8 cellular contexts compared by ENCODE assay signal in genomic region chr19:11433526-11433925, GRCh38. TPM values are rescaled to one million over a fixed set of nuclear protein-coding genes. Genes with fewer than 3 reads are reported as not detected.
DNase-seq lines count a peak whose midpoint lies in the region; ATAC-seq, FAIRE-seq and TF ChIP-seq lines count a peak whose summit lies in the region.
"Not testable (repeated sequence)": the region's sequence is repeated elsewhere in the genome, so short reads cannot be mapped to it uniquely, and the experiment has no call there.
"Had no signal": no experiment of that assay in that cellular context is flagged by ENCODE, and none has a peak within 500 bp of the region (broad histone marks: within the 10 kb centered on the region; RNA-seq: fewer than 3 reads in every experiment).

No MANE protein-coding gene starts in this region.

- peak overlapping the region in 2 of 3 donors; percentile 2 to 98 for H3K4me3 Mint-ChIP-seq in T-cell
- H3K4me3 Mint-ChIP-seq in WTC11, result not testable (repeated sequence)
- peak overlapping the region; percentile 15 for H3K4me3 Mint-ChIP-seq in activated naive CD4-positive, alpha-beta T cell treated with anti-CD3 and anti-CD28 coated beads, Interleukin-2, amount 50 U/mL, for 24 hours

- H3K36me3 ChIP-seq in DND-41 (ENCODE audit: insufficient read depth, low read length) (peaks cover 26% of the 10 kb centered on the region), HepG2 (replicated peaks in 1 of 2; ENCODE audit: control insufficient read depth in 1 of 2, insufficient read depth in 2 of 2, low read length in 2 of 2) (peaks cover 7 to 15% of the 10 kb centered on the region in 2 experiments)

- H3K4me1 Mint-ChIP-seq in T-cell, result peaks cover 23 to 31% (median 25%) of the 10 kb centered on the region in 3 donors
- H3K4me1 Mint-ChIP-seq in WTC11, result peaks cover 11% of the 10 kb centered on the region
- H3K4me1 Mint-ChIP-seq in activated naive CD4-positive, alpha-beta T cell treated with anti-CD3 and anti-CD28 coated beads, Interleukin-2, amount 50 U/mL, for 24 hours, result peaks cover 21% of the 10 kb centered on the region

- not testable (repeated sequence) for FAIRE-seq in HepG2 (lab: Jason Lieb, UNC)

- not testable (repeated sequence) for H3K27ac ChIP-seq in DND-41 (ENCODE audit: low read length); HepG2 (ENCODE audit: extremely low read length, insufficient read depth, low read length)

- BruUV-seq in HepG2 (replicated peaks; lab: Mats Ljungman, UMichigan), result not testable (repeated sequence)

- intact Hi-C loops in HepG2 (cut with micrococcal nuclease; ENCODE audit: unreplicated experiment), result not testable (repeated sequence)

- not testable (repeated sequence) for TF ChIP-seq RAD21 in HepG2 (CRISPR knock-in tag; IDR thresholded peaks at IDR 0.05)

- not testable (repeated sequence) for H3K4me2 ChIP-seq in DND-41 (ENCODE audit: insufficient read depth, low read length); HepG2 (ENCODE audit: low read depth, low read length)

- not testable (repeated sequence) for H3K27me3 ChIP-seq in DND-41 (ENCODE audit: insufficient read depth, low read length, poor library complexity); HepG2 (ENCODE audit: control insufficient read depth in 1 of 2, insufficient read depth in 2 of 2, low read length in 2 of 2)

- H3K4me3 ChIP-seq in DND-41 (ENCODE audit: low read depth in 1 of 2, low read length in 2 of 2); HepG2 (replicated peaks in 1 of 3; ENCODE audit: insufficient read depth in 1 of 3, low read depth in 2 of 3, low read length in 3 of 3): not testable (repeated sequence)

- H3K9me3 ChIP-seq in DND-41 (ENCODE audit: insufficient read depth, low read length, severe bottlenecking); HepG2 (ENCODE audit: low read length): not testable (repeated sequence)

- H2AFZ ChIP-seq in DND-41 (ENCODE audit: low read depth, low read length), result 0 out of 2 replicates have a peak overlapping the region, but pooled peaks have one; percentile 21
- not testable (repeated sequence) for H2AFZ ChIP-seq in HepG2 (ENCODE audit: low read length)

- peaks cover 14% of the 10 kb centered on the region for H4K20me1 ChIP-seq in DND-41 (ENCODE audit: insufficient read depth, low read length)
- not testable (repeated sequence) for H4K20me1 ChIP-seq in HepG2 (ENCODE audit: insufficient read depth, low read length)

- not testable (repeated sequence) for TF ChIP-seq CTCF in DND-41 (IDR thresholded peaks at IDR 0.05; ENCODE audit: borderline replicate concordance, extremely low read depth, low read length, poor library complexity, severe bottlenecking); WTC11 (IDR thresholded peaks at IDR 0.05); HepG2 (CRISPR knock-in tag; IDR thresholded peaks at IDR 0.05)

- POLR2A ChIA-PET in T-cell (lab: Charles Lee); WTC11 (lab: Charles Lee); HepG2 (lab: Yijun Ruan, JAX): not testable (repeated sequence)

- H3K36me3 Mint-ChIP-seq in T-cell (peaks cover 11% of the 10 kb centered on the region), WTC11 (peaks cover 28% of the 10 kb centered on the region)
- not testable (repeated sequence) for H3K36me3 Mint-ChIP-seq in activated naive CD4-positive, alpha-beta T cell treated with anti-CD3 and anti-CD28 coated beads, Interleukin-2, amount 50 U/mL, for 24 hours

- in situ Hi-C loops in HepG2 (cut with HindIII; ENCODE audit: extremely low pct_ligation_motif_present, low pct_unique_long_range_greater_than_20kb), result not testable (repeated sequence)

- not testable (repeated sequence) for DNase-seq in DND-41; T-cell; WTC11 (ENCODE audit: low spot score); HepG2 (ENCODE audit: low spot score)

- H3K9ac ChIP-seq in DND-41 (ENCODE audit: low read depth, low read length); HepG2 (ENCODE audit: insufficient read depth, low read depth, low read length): not testable (repeated sequence)

- ATAC-seq in DND-41 (ENCODE audit: insufficient read depth, low read depth); T-cell (replicated peaks in 1 of 4); WTC11; HepG2: not testable (repeated sequence)

- H3K27ac Mint-ChIP-seq in T-cell; WTC11; activated naive CD4-positive, alpha-beta T cell treated with anti-CD3 and anti-CD28 coated beads, Interleukin-2, amount 50 U/mL, for 24 hours: not testable (repeated sequence)

- 87% methylated on average over 3 of the region's 3 CpGs for WGBS in HepG2 (ENCODE audit: low lambda C conversion rate)

- H3K9me3 Mint-ChIP-seq in T-cell; WTC11; activated naive CD4-positive, alpha-beta T cell treated with anti-CD3 and anti-CD28 coated beads, Interleukin-2, amount 50 U/mL, for 24 hours: not testable (repeated sequence)

- TF ChIP-seq EP300 in HepG2 (IDR thresholded peaks at IDR 0.05; ENCODE audit: low read depth in 2 of 2, low read length in 2 of 2); HepG2 (CRISPR knock-in tag; IDR thresholded peaks at IDR 0.05; ENCODE audit: borderline replicate concordance): not testable (repeated sequence)

- not testable (repeated sequence) for TF ChIP-seq POLR2A in HepG2 (IDR thresholded peaks at IDR 0.05; ENCODE audit: insufficient read depth in 1 of 2, low read depth in 2 of 2, low read length in 2 of 2)

- peaks cover 32% of the 10 kb centered on the region for H3K4me1 ChIP-seq in DND-41 (ENCODE audit: insufficient read depth, low read length)
- peaks cover 20% of the 10 kb centered on the region for H3K4me1 ChIP-seq in HepG2 (ENCODE audit: insufficient read depth, low read length)

- CTCF ChIA-PET in T-cell (lab: Charles Lee); HepG2 (lab: Yijun Ruan, JAX; ENCODE audit: low intra/inter-chr PET ratio, low total read pairs): not testable (repeated sequence)
- CTCF ChIA-PET in WTC11 (lab: Charles Lee), result interaction anchor here (2.1 to 4.9 kb wide), 2 partner anchors 13 to 52 kb away, joined by 57 to 111 read pairs; partner anchors contain the start of gene RGL3

- H3K79me2 ChIP-seq in DND-41 (ENCODE audit: insufficient read depth, low read length) (peaks cover 22% of the 10 kb centered on the region), HepG2 (ENCODE audit: insufficient read depth, low read length) (peaks cover 15% of the 10 kb centered on the region)

- not testable (repeated sequence) for H3K27me3 Mint-ChIP-seq in T-cell; WTC11 (ENCODE audit: low read depth); activated naive CD4-positive, alpha-beta T cell treated with anti-CD3 and anti-CD28 coated beads, Interleukin-2, amount 50 U/mL, for 24 hours

RNA-seq across cellular contexts. Expression of gene ODAD3, which starts 1.4 kb away (rescaled TPM):
- total RNA-seq in T-cell, result under 1 TPM in 1 of 5 donors, not detected in 4; 0.20 TPM
- 4.1 to 5.8 TPM (median 4.8 TPM) in 3 replicates for total RNA-seq in WTC11 (2021)
- 0.04 TPM in 1 of 2 replicates, not detected in the other for total RNA-seq in HepG2 (2016; rRNA removed; fragmentation: Illumina TruSeq; extraction: Trizol)
- not detected in 2 replicates for total RNA-seq in HepG2 (2016; cell fraction: cytosol; rRNA removed; fragmentation: Illumina TruSeq; extraction: Trizol; ENCODE audit: low read depth)
- total RNA-seq in HepG2 (2016; cell fraction: insoluble cytoplasmic fraction; rRNA removed; fragmentation: Illumina TruSeq; extraction: Trizol), result 0.19 TPM in 1 of 2 replicates, not detected in the other
- total RNA-seq in HepG2 (2016; cell fraction: membrane; rRNA removed; fragmentation: Illumina TruSeq; extraction: Trizol), result 0.38 TPM in 1 of 2 replicates, not detected in the other
- total RNA-seq in HepG2 (2016; cell fraction: nucleus; rRNA removed; fragmentation: Illumina TruSeq; extraction: Trizol), result 0.19 and 0.34 TPM in 2 replicates
- polyA plus RNA-seq in HepG2 (2011; rRNA removed), result 0.08 and 0.35 TPM in 2 replicates
- 0.23 and 0.26 TPM in 2 replicates for polyA plus RNA-seq in HepG2 (2011; cell fraction: cytosol; rRNA removed)
- 0.29 and 0.42 TPM in 2 replicates for polyA plus RNA-seq in HepG2 (2011; cell fraction: nucleus; rRNA removed)
- 0.08 and 0.13 TPM in 2 replicates for polyA plus RNA-seq in HepG2 (2012)
- polyA plus RNA-seq in HepG2 (2016; cell fraction: cytosol; fragmentation: Illumina TruSeq; extraction: Trizol; ENCODE audit: low read depth), result not detected in 2 replicates
- 0.20 TPM in 1 of 2 replicates, not detected in the other for polyA plus RNA-seq in HepG2 (2016; cell fraction: insoluble cytoplasmic fraction; fragmentation: Illumina TruSeq; extraction: Trizol; ENCODE audit: low read depth)
- not detected in 2 replicates for polyA plus RNA-seq in HepG2 (2016; cell fraction: membrane; fragmentation: Illumina TruSeq; extraction: Trizol; ENCODE audit: low read depth)
- polyA plus RNA-seq in HepG2 (2016; cell fraction: nucleus; fragmentation: Illumina TruSeq; extraction: Trizol; ENCODE audit: insufficient read depth, low read depth), result 0.32 and 1.2 TPM in 2 replicates
- polyA minus RNA-seq in HepG2 (2011; rRNA and poly(A)+ RNA removed; ENCODE audit: low replicate concordance), result 1.6 TPM in 1 of 2 replicates, not detected in the other
- polyA minus RNA-seq in HepG2 (2011; cell fraction: cytosol; rRNA and poly(A)+ RNA removed), result not detected in 2 replicates
- 0.25 TPM in 1 of 2 replicates, not detected in the other for polyA minus RNA-seq in HepG2 (2011; cell fraction: nucleus; rRNA and poly(A)+ RNA removed)
- total RNA-seq: Calu3; CD4-positive, alpha-beta memory T cell had no signal
- polyA plus RNA-seq: CD4-positive, alpha-beta memory T cell had no signal

RNA-seq across cellular contexts. Expression of gene PRKCSH, which starts 1.9 kb away (rescaled TPM):
- total RNA-seq in T-cell (100 to 1,000 TPM; 248 to 382 (median 334) TPM), WTC11 (2021) (396 to 405 TPM (median 402 TPM) in 3 replicates), HepG2 (2016; rRNA removed; fragmentation: Illumina TruSeq; extraction: Trizol) (44.2 and 125 TPM in 2 replicates)
- total RNA-seq in HepG2 (2016; cell fraction: cytosol; rRNA removed; fragmentation: Illumina TruSeq; extraction: Trizol; ENCODE audit: low read depth), result 48.9 and 50.4 TPM in 2 replicates
- 34.7 and 135 TPM in 2 replicates for total RNA-seq in HepG2 (2016; cell fraction: insoluble cytoplasmic fraction; rRNA removed; fragmentation: Illumina TruSeq; extraction: Trizol)
- 48.6 and 53.5 TPM in 2 replicates for total RNA-seq in HepG2 (2016; cell fraction: membrane; rRNA removed; fragmentation: Illumina TruSeq; extraction: Trizol)
- 112 and 115 TPM in 2 replicates for total RNA-seq in HepG2 (2016; cell fraction: nucleus; rRNA removed; fragmentation: Illumina TruSeq; extraction: Trizol)
- 85.1 and 111 TPM in 2 replicates for polyA plus RNA-seq in HepG2 (2011; rRNA removed)
- 50.0 and 58.7 TPM in 2 replicates for polyA plus RNA-seq in HepG2 (2011; cell fraction: cytosol; rRNA removed)
- polyA plus RNA-seq in HepG2 (2011; cell fraction: nucleus; rRNA removed), result 284 and 361 TPM in 2 replicates
- polyA plus RNA-seq in HepG2 (2012), result 138 and 245 TPM in 2 replicates
- 34.6 and 43.1 TPM in 2 replicates for polyA plus RNA-seq in HepG2 (2016; cell fraction: cytosol; fragmentation: Illumina TruSeq; extraction: Trizol; ENCODE audit: low read depth)
- 46.2 and 78.4 TPM in 2 replicates for polyA plus RNA-seq in HepG2 (2016; cell fraction: insoluble cytoplasmic fraction; fragmentation: Illumina TruSeq; extraction: Trizol; ENCODE audit: low read depth)
- polyA plus RNA-seq in HepG2 (2016; cell fraction: membrane; fragmentation: Illumina TruSeq; extraction: Trizol; ENCODE audit: low read depth), result 62.2 and 79.4 TPM in 2 replicates
- 408 and 430 TPM in 2 replicates for polyA plus RNA-seq in HepG2 (2016; cell fraction: nucleus; fragmentation: Illumina TruSeq; extraction: Trizol; ENCODE audit: insufficient read depth, low read depth)
- polyA minus RNA-seq in HepG2 (2011; rRNA and poly(A)+ RNA removed; ENCODE audit: low replicate concordance), result 138 and 163 TPM in 2 replicates
- polyA minus RNA-seq in HepG2 (2011; cell fraction: cytosol; rRNA and poly(A)+ RNA removed), result 104 and 130 TPM in 2 replicates
- polyA minus RNA-seq in HepG2 (2011; cell fraction: nucleus; rRNA and poly(A)+ RNA removed), result 60.0 and 70.7 TPM in 2 replicates

RNA-seq across cellular contexts. Expression of gene RGL3, which starts 14.4 kb away (rescaled TPM):
- total RNA-seq in T-cell, result under 1 TPM in 3 of 5 donors, not detected in 2; 0.22 to 0.72 (median 0.50) TPM
- total RNA-seq in WTC11 (2021), result 69.0 to 88.3 TPM (median 86.0 TPM) in 3 replicates
- total RNA-seq in HepG2 (2016; rRNA removed; fragmentation: Illumina TruSeq; extraction: Trizol), result 1.2 and 4.2 TPM in 2 replicates
- total RNA-seq in HepG2 (2016; cell fraction: cytosol; rRNA removed; fragmentation: Illumina TruSeq; extraction: Trizol; ENCODE audit: low read depth), result 2.5 and 4.2 TPM in 2 replicates
- 0.24 and 4.3 TPM in 2 replicates for total RNA-seq in HepG2 (2016; cell fraction: insoluble cytoplasmic fraction; rRNA removed; fragmentation: Illumina TruSeq; extraction: Trizol)
- 0.80 and 2.7 TPM in 2 replicates for total RNA-seq in HepG2 (2016; cell fraction: membrane; rRNA removed; fragmentation: Illumina TruSeq; extraction: Trizol)
- total RNA-seq in HepG2 (2016; cell fraction: nucleus; rRNA removed; fragmentation: Illumina TruSeq; extraction: Trizol), result 5.7 and 8.1 TPM in 2 replicates
- polyA plus RNA-seq in HepG2 (2011; rRNA removed), result 7.6 and 8.4 TPM in 2 replicates
- polyA plus RNA-seq in HepG2 (2011; cell fraction: cytosol; rRNA removed), result 0.79 and 1.9 TPM in 2 replicates
- polyA plus RNA-seq in HepG2 (2011; cell fraction: nucleus; rRNA removed), result 95.2 and 108 TPM in 2 replicates
- polyA plus RNA-seq in HepG2 (2012), result 9.4 TPM in 2 replicates
- 0.75 and 0.92 TPM in 2 replicates for polyA plus RNA-seq in HepG2 (2016; cell fraction: cytosol; fragmentation: Illumina TruSeq; extraction: Trizol; ENCODE audit: low read depth)
- polyA plus RNA-seq in HepG2 (2016; cell fraction: insoluble cytoplasmic fraction; fragmentation: Illumina TruSeq; extraction: Trizol; ENCODE audit: low read depth), result 1.5 and 2.8 TPM in 2 replicates
- polyA plus RNA-seq in HepG2 (2016; cell fraction: membrane; fragmentation: Illumina TruSeq; extraction: Trizol; ENCODE audit: low read depth), result 0.85 and 1.4 TPM in 2 replicates
- 38.5 and 40.9 TPM in 2 replicates for polyA plus RNA-seq in HepG2 (2016; cell fraction: nucleus; fragmentation: Illumina TruSeq; extraction: Trizol; ENCODE audit: insufficient read depth, low read depth)
- 7.1 and 16.7 TPM in 2 replicates for polyA minus RNA-seq in HepG2 (2011; rRNA and poly(A)+ RNA removed; ENCODE audit: low replicate concordance)
- 3.9 and 4.1 TPM in 2 replicates for polyA minus RNA-seq in HepG2 (2011; cell fraction: cytosol; rRNA and poly(A)+ RNA removed)
- polyA minus RNA-seq in HepG2 (2011; cell fraction: nucleus; rRNA and poly(A)+ RNA removed), result 14.0 and 15.7 TPM in 2 replicates
- total RNA-seq: CD4-positive, alpha-beta memory T cell had no signal
- polyA plus RNA-seq: CD4-positive, alpha-beta memory T cell had no signal

RNA-seq across cellular contexts. Expression of gene ELAVL3, which starts 47.3 kb away (rescaled TPM):
- total RNA-seq in T-cell, result under 1 TPM in 1 of 5 donors, not detected in 4; 0.47 TPM
- total RNA-seq in WTC11 (2021), result 1.4 to 3.0 TPM (median 1.6 TPM) in 3 replicates
- total RNA-seq in HepG2 (2016; rRNA removed; fragmentation: Illumina TruSeq; extraction: Trizol), result not detected in 2 replicates
- total RNA-seq in HepG2 (2016; cell fraction: cytosol; rRNA removed; fragmentation: Illumina TruSeq; extraction: Trizol; ENCODE audit: low read depth), result not detected in 2 replicates
- not detected in 2 replicates for total RNA-seq in HepG2 (2016; cell fraction: insoluble cytoplasmic fraction; rRNA removed; fragmentation: Illumina TruSeq; extraction: Trizol)
- total RNA-seq in HepG2 (2016; cell fraction: membrane; rRNA removed; fragmentation: Illumina TruSeq; extraction: Trizol), result not detected in 2 replicates
- not detected in 2 replicates for total RNA-seq in HepG2 (2016; cell fraction: nucleus; rRNA removed; fragmentation: Illumina TruSeq; extraction: Trizol)
- polyA plus RNA-seq in HepG2 (2011; rRNA removed), result 0.03 TPM in 2 replicates
- polyA plus RNA-seq in HepG2 (2011; cell fraction: cytosol; rRNA removed), result not detected in 2 replicates
- polyA plus RNA-seq in HepG2 (2011; cell fraction: nucleus; rRNA removed), result 0.12 and 0.16 TPM in 2 replicates
- 0.03 TPM in 2 replicates for polyA plus RNA-seq in HepG2 (2012)
- polyA plus RNA-seq in HepG2 (2016; cell fraction: cytosol; fragmentation: Illumina TruSeq; extraction: Trizol; ENCODE audit: low read depth), result 0.02 TPM in 1 of 2 replicates, not detected in the other
- not detected in 2 replicates for polyA plus RNA-seq in HepG2 (2016; cell fraction: insoluble cytoplasmic fraction; fragmentation: Illumina TruSeq; extraction: Trizol; ENCODE audit: low read depth)
- not detected in 2 replicates for polyA plus RNA-seq in HepG2 (2016; cell fraction: membrane; fragmentation: Illumina TruSeq; extraction: Trizol; ENCODE audit: low read depth)
- not detected in 2 replicates for polyA plus RNA-seq in HepG2 (2016; cell fraction: nucleus; fragmentation: Illumina TruSeq; extraction: Trizol; ENCODE audit: insufficient read depth, low read depth)
- not detected in 2 replicates for polyA minus RNA-seq in HepG2 (2011; rRNA and poly(A)+ RNA removed; ENCODE audit: low replicate concordance)
- polyA minus RNA-seq in HepG2 (2011; cell fraction: cytosol; rRNA and poly(A)+ RNA removed), result not detected in 2 replicates
- not detected in 2 replicates for polyA minus RNA-seq in HepG2 (2011; cell fraction: nucleus; rRNA and poly(A)+ RNA removed)
- total RNA-seq: Calu3; CD4-positive, alpha-beta memory T cell had no signal
- polyA plus RNA-seq: BJ; CD4-positive, alpha-beta memory T cell had no signal

RNA-seq across cellular contexts. Expression of gene EPOR, which starts 49.4 kb away (rescaled TPM):
- total RNA-seq in T-cell, result 10 to 100 TPM in 1 of 5 donors, 1 to 10 TPM in 4; 5.9 to 11.0 (median 6.7) TPM
- total RNA-seq in WTC11 (2021), result 16.8 to 20.9 TPM (median 20.4 TPM) in 3 replicates
- 1.2 and 2.9 TPM in 2 replicates for total RNA-seq in HepG2 (2016; rRNA removed; fragmentation: Illumina TruSeq; extraction: Trizol)
- total RNA-seq in HepG2 (2016; cell fraction: cytosol; rRNA removed; fragmentation: Illumina TruSeq; extraction: Trizol; ENCODE audit: low read depth), result 0.61 and 0.88 TPM in 2 replicates
- total RNA-seq in HepG2 (2016; cell fraction: insoluble cytoplasmic fraction; rRNA removed; fragmentation: Illumina TruSeq; extraction: Trizol), result 1.4 and 2.9 TPM in 2 replicates
- 2.3 and 2.5 TPM in 2 replicates for total RNA-seq in HepG2 (2016; cell fraction: membrane; rRNA removed; fragmentation: Illumina TruSeq; extraction: Trizol)
- total RNA-seq in HepG2 (2016; cell fraction: nucleus; rRNA removed; fragmentation: Illumina TruSeq; extraction: Trizol), result 2.5 and 3.1 TPM in 2 replicates
- polyA plus RNA-seq in HepG2 (2011; rRNA removed), result 5.3 and 7.0 TPM in 2 replicates
- polyA plus RNA-seq in HepG2 (2011; cell fraction: cytosol; rRNA removed), result 3.4 and 5.3 TPM in 2 replicates
- 46.2 and 52.8 TPM in 2 replicates for polyA plus RNA-seq in HepG2 (2011; cell fraction: nucleus; rRNA removed)
- 3.2 and 4.2 TPM in 2 replicates for polyA plus RNA-seq in HepG2 (2012)
- 1.4 and 1.7 TPM in 2 replicates for polyA plus RNA-seq in HepG2 (2016; cell fraction: cytosol; fragmentation: Illumina TruSeq; extraction: Trizol; ENCODE audit: low read depth)
- polyA plus RNA-seq in HepG2 (2016; cell fraction: insoluble cytoplasmic fraction; fragmentation: Illumina TruSeq; extraction: Trizol; ENCODE audit: low read depth), result 2.0 and 2.2 TPM in 2 replicates
- 2.5 and 3.1 TPM in 2 replicates for polyA plus RNA-seq in HepG2 (2016; cell fraction: membrane; fragmentation: Illumina TruSeq; extraction: Trizol; ENCODE audit: low read depth)
- 8.5 and 9.5 TPM in 2 replicates for polyA plus RNA-seq in HepG2 (2016; cell fraction: nucleus; fragmentation: Illumina TruSeq; extraction: Trizol; ENCODE audit: insufficient read depth, low read depth)
- 5.8 and 9.7 TPM in 2 replicates for polyA minus RNA-seq in HepG2 (2011; rRNA and poly(A)+ RNA removed; ENCODE audit: low replicate concordance)
- 1.8 and 3.3 TPM in 2 replicates for polyA minus RNA-seq in HepG2 (2011; cell fraction: cytosol; rRNA and poly(A)+ RNA removed)
- 2.6 and 2.7 TPM in 2 replicates for polyA minus RNA-seq in HepG2 (2011; cell fraction: nucleus; rRNA and poly(A)+ RNA removed)
